8 cellular contexts compared by ENCODE assay signal in the genomic region with DNA sequence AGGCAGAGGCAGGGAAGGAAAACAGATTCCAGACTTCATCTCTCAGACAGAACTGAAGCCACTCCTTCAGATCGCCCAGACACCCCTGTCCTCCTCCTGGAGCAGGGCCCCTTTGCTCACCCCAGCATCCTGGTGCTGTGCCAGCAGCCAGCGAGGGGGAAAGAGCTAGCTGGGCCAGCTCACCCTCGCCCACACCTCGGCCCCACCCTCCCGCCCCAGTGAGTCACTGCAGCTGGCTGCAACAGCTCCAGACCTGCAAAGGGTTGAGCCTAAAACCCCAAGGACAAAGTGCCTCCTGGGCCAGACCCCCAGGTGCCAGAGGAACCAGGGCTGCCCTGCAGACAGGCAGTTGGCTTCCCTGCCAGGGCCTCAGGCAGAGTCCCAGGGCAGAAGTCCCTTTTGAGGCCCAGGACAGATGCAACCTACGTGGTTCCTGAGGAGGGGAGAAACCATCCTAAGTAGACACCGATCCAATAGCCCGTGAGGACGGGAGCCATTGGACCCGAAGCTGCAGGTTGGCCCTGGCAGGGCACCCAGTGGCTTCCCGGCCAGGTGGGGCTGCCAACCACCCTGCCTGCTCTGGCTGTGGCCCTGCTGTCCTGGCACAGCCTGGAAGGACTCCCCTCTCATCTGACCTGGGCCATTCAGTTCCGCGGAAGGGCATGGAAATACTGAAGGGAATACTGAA. TPM values are rescaled to one million over a fixed set of nuclear protein-coding genes. Genes with fewer than 3 reads are reported as not detected.
DNase-seq lines count a peak whose midpoint lies in the region; ATAC-seq, FAIRE-seq and TF ChIP-seq lines count a peak whose summit lies in the region.

No MANE protein-coding gene starts in this region.

- peak overlapping the region; percentile 50 for H3K4me3 Mint-ChIP-seq in astrocyte (ENCODE audit: unreplicated experiment)

- H3K4me1 Mint-ChIP-seq in astrocyte (ENCODE audit: low read depth, unreplicated experiment): peaks cover 60% of the 10 kb centered on the region

- H3K36me3 ChIP-seq in Peyer's patch: peaks cover 0 to 28% (median 0%) of the 10 kb centered on the region in 3 donors
- H3K36me3 ChIP-seq in astrocyte (ENCODE audit: insufficient read depth, low read length): peaks cover 8% of the 10 kb centered on the region

- no peaks in the 10 kb centered on the region for H3K9me3 ChIP-seq in Peyer's patch
- no peaks in the 10 kb centered on the region for H3K9me3 ChIP-seq in astrocyte (ENCODE audit: insufficient read depth, low read depth, low read length)

- H3K4me3 ChIP-seq in Peyer's patch (peak overlapping the region in 3 of 4 donors; percentile 18 to 85 (median 41)), astrocyte (ENCODE audit: insufficient read depth, low read depth, low read length) (peak overlapping the region; percentile 48)

- H3K4me1 ChIP-seq in Peyer's patch: peaks cover 23 to 83% (median 57%) of the 10 kb centered on the region in 4 donors
- H3K4me1 ChIP-seq in astrocyte (ENCODE audit: insufficient read depth, low read length): peaks cover 58% of the 10 kb centered on the region

- no peaks in the 10 kb centered on the region for H3K27me3 Mint-ChIP-seq in astrocyte (ENCODE audit: low read depth, unreplicated experiment)

- peak in 1 of 2 donors; percentile 13 for TF ChIP-seq POLR2A in Peyer's patch (IDR thresholded peaks at IDR 0.05)

- no peak overlapping the region for H2AFZ ChIP-seq in astrocyte (ENCODE audit: low read depth, low read length)

- no peak overlapping the region for H3K27ac Mint-ChIP-seq in astrocyte (ENCODE audit: unreplicated experiment)

- no peaks in the 10 kb centered on the region for H3K27me3 ChIP-seq in Peyer's patch
- no peaks in the 10 kb centered on the region for H3K27me3 ChIP-seq in astrocyte (ENCODE audit: insufficient read depth, low read length)

- H3K9me3 Mint-ChIP-seq in astrocyte (ENCODE audit: unreplicated experiment): no peaks in the 10 kb centered on the region

- H3K27ac ChIP-seq in Peyer's patch: peak overlapping the region; percentile 87 to 99 (median 93)
- peak overlapping the region; percentile 75 for H3K27ac ChIP-seq in astrocyte (ENCODE audit: low read depth, low read length)

- FAIRE-seq in astrocyte (lab: Jason Lieb, UNC): no peak

- H4K20me1 ChIP-seq in astrocyte (ENCODE audit: insufficient read depth, low read length): peaks cover 96% of the 10 kb centered on the region

- no peak for TF ChIP-seq CTCF in Peyer's patch (IDR thresholded peaks at IDR 0.05)
- no peak for TF ChIP-seq CTCF in astrocyte (IDR thresholded peaks at IDR 0.05; ENCODE audit: insufficient read depth, low read depth, low read length)

- DNase-seq in NCI-H2029 (lab: John Stamatoyannopoulos, UW): peak; percentile 38
- no peak for DNase-seq in NCI-H2029 treated with DMSO at 0.1 percent for 48 hours (lab: John Stamatoyannopoulos, UW)
- DNase-seq in Peyer's patch: peak in 2 of 3 donors; percentile 78 to 86
- peak; percentile 90 for DNase-seq in astrocyte (ENCODE audit: low read depth)
- DNase-seq in kidney glomerular epithelial cell (lab: John Stamatoyannopoulos, UW): peak; percentile 65
- peak; percentile 71 for DNase-seq in stimulated activated naive CD8-positive, alpha-beta T cell treated with anti-CD3 and anti-CD28 coated beads, Interleukin-15, Interleukin-2, amounts not matched to agents 100 U/mL and 50 U/mL, for 24 hours
- no peak for DNase-seq in NCI-H1694 treated with DMSO at 0.1 percent for 48 hours (lab: John Stamatoyannopoulos, UW)
- no peak for DNase-seq in SK-N-DZ (ENCODE audit: low spot score)

- H3K79me2 ChIP-seq in astrocyte (ENCODE audit: insufficient read depth, low read length): peaks cover 99% of the 10 kb centered on the region

- peak; percentile 47 for ATAC-seq in stimulated activated naive CD8-positive, alpha-beta T cell treated with anti-CD3 and anti-CD28 coated beads, Interleukin-15, Interleukin-2, amounts not matched to agents 100 U/mL and 50 U/mL, for 24 hours

- H3K9ac ChIP-seq in astrocyte (ENCODE audit: low read length): peak overlapping the region; percentile 61

- peak overlapping the region; percentile 86 for H3K4me2 ChIP-seq in astrocyte (ENCODE audit: low read length)

- H3K36me3 Mint-ChIP-seq in astrocyte (ENCODE audit: low read depth, unreplicated experiment): peaks cover 14% of the 10 kb centered on the region

RNA-seq across cellular contexts. Expression of a gene that starts 7.2 kb away (rescaled TPM):
- total RNA-seq in Peyer's patch: 1,000 to 10,000 TPM in 1 of 4 donors, 100 to 1,000 TPM in 3; 571 to 1,016 (median 697) TPM
- 305 and 378 TPM in 2 replicates for total RNA-seq in astrocyte
- polyA plus RNA-seq in SK-N-DZ (2014; cell fraction: cytosol; rRNA removed): 4.3 and 11.3 TPM in 2 replicates
- 7.7 and 25.1 TPM in 2 replicates for polyA plus RNA-seq in SK-N-DZ (2014; cell fraction: nucleus; rRNA removed)

RNA-seq across cellular contexts. Expression of a gene that starts 34.3 kb away (rescaled TPM):
- total RNA-seq in Peyer's patch (1,000 to 10,000 TPM in 1 of 4 donors, 100 to 1,000 TPM in 3; 781 to 1,253 (median 958) TPM), astrocyte (1,185 and 1,298 TPM in 2 replicates)
- 3,065 and 3,261 TPM in 2 replicates for polyA plus RNA-seq in SK-N-DZ (2014; cell fraction: cytosol; rRNA removed)
- 1,095 and 1,442 TPM in 2 replicates for polyA plus RNA-seq in SK-N-DZ (2014; cell fraction: nucleus; rRNA removed)

RNA-seq across cellular contexts. Expression of a gene that starts 51.9 kb away (rescaled TPM):
- 10 to 100 TPM in 3 of 4 donors, 1 to 10 TPM in 1; 5.0 to 29.4 (median 17.5) TPM for total RNA-seq in Peyer's patch
- total RNA-seq in astrocyte: 16.8 and 18.3 TPM in 2 replicates
- polyA plus RNA-seq in SK-N-DZ (2014; cell fraction: cytosol; rRNA removed): 29.3 and 33.3 TPM in 2 replicates
- 46.7 and 63.7 TPM in 2 replicates for polyA plus RNA-seq in SK-N-DZ (2014; cell fraction: nucleus; rRNA removed)

Comparison
In these comparisons a context has a peak if more than half of its experiments do, and no peak if none do; other contexts are left out.
1. DNase-seq: peak in NCI-H2029 (single experiment), Peyer's patch (2 of 3), astrocyte (single experiment), kidney glomerular epithelial cell (single experiment) and stimulated activated naive CD8-positive, alpha-beta T cell treated with anti-CD3 and anti-CD28 coated beads, Interleukin-15, Interleukin-2, amounts not matched to agents 100 U/mL and 50 U/mL, for 24 hours (single experiment); none in NCI-H2029 treated with DMSO at 0.1 percent for 48 hours (single experiment), NCI-H1694 treated with DMSO at 0.1 percent for 48 hours (single experiment) and SK-N-DZ (single experiment).